Comparison of ENCODE assay signal across 8 cellular contexts in the genomic region with DNA sequence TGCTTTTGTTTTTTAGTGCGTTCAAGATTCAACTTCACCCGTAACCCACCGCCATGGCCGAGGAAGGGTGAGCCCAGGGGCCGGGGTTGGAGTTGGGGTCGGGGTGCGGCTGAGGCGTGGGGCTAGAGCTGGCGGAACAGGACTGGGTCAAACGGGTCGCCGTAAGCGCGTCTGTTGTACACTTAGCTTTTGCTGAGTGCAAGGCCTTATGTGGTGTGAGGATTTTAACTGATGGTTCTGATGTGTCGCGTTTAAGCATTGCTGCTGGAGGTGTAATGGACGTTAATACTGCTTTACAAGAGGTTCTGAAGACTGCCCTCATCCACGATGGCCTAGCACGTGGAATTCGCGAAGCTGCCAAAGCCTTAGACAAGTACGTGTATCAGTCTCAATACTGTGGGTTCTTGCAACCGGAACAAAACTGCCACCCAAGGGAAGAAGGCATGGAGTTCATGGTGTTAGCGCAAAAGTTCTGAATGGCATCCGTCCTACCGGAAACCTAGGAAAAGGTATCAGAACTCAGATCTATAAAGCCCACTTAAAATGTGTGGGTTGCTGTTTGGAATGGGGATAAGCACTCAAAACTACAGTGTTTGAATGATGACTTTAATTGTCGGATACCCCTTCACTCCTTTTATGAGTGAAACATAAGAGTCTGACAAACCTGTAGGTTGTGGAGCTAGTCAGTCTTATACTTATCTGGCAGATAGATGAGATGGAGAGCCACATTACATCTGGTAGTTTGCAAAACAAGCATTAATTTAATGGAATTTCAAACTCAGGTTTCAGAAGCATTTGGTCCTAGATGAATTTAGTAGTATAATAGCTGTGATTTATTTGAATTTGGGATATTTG. TPM values are rescaled to one million over a fixed set of nuclear protein-coding genes. Genes with fewer than 3 reads are reported as not detected.
DNase-seq lines count a peak whose midpoint lies in the region; ATAC-seq and TF ChIP-seq lines count a peak whose summit lies in the region.

No MANE protein-coding gene starts in this region.

- H3K9me3 ChIP-seq in PC-9 (ENCODE audit: insufficient read depth, low read depth) (no peaks in the 10 kb centered on the region), mucosa of rectum (ENCODE audit: control insufficient read depth in 2 of 2, low read length in 2 of 2) (no peaks in the 10 kb centered on the region)

- no peak overlapping the region for H2AFZ ChIP-seq in PC-9

- H4K20me1 ChIP-seq in PC-9 (ENCODE audit: insufficient read depth) = peaks cover 52% of the 10 kb centered on the region

- H3K27me3 ChIP-seq in PC-9 (ENCODE audit: insufficient read depth, low read depth) (no peaks in the 10 kb centered on the region), mucosa of rectum (ENCODE audit: control insufficient read depth in 2 of 2, insufficient read depth in 2 of 2, low read length in 2 of 2) (no peaks in the 10 kb centered on the region)

- CTCF ChIA-PET in PC-9 (lab: Charles Lee) = interaction anchor here (0.7 kb wide), 1 partner anchor 482 kb away, joined by 6 read pairs; no protein-coding TSS in a partner anchor

- H3K36me3 ChIP-seq in PC-9 (ENCODE audit: low read depth) (peaks cover 41% of the 10 kb centered on the region), mucosa of rectum (ENCODE audit: control insufficient read depth in 2 of 2, insufficient read depth in 2 of 2, low read length in 2 of 2) (peaks cover 36 to 40% of the 10 kb centered on the region in 2 donors)

- POLR2A ChIA-PET in PC-9 (lab: Charles Lee; ENCODE audit: unreplicated experiment) = interaction anchor here (0.9 kb wide), 1 partner anchor 12 kb away, joined by 11 read pairs; no protein-coding TSS in a partner anchor

- H3K4me2 ChIP-seq in PC-9 = peak overlapping the region; percentile 85

- peak; percentile 16 for ATAC-seq in HG02588 (IDR thresholded peaks at IDR 0.05; ENCODE audit: unreplicated experiment)

- peaks cover 42% of the 10 kb centered on the region for H3K4me1 ChIP-seq in PC-9 (replicated peaks; ENCODE audit: insufficient read depth)
- H3K4me1 ChIP-seq in mucosa of rectum (ENCODE audit: control insufficient read depth in 2 of 2, insufficient read depth in 2 of 2, low read length in 2 of 2) = peaks cover 19 to 22% of the 10 kb centered on the region in 2 donors

- no peak for TF ChIP-seq CTCF in PC-9 (conservative IDR thresholded peaks at IDR 0.05)
- no peak for TF ChIP-seq CTCF in choroid plexus epithelial cell (conservative IDR thresholded peaks at IDR 0.05; ENCODE audit: low read depth, low read length)

- peak overlapping the region; percentile 84 for H3K4me3 ChIP-seq in PC-9
- peak overlapping the region; percentile 90 for H3K4me3 ChIP-seq in choroid plexus epithelial cell (ENCODE audit: low read depth, low read length)
- H3K4me3 ChIP-seq in mucosa of rectum (ENCODE audit: low read length in 2 of 2) = peak overlapping the region; percentile 81 to 100

- H3K27ac ChIP-seq in PC-9 (peak overlapping the region; percentile 89), mucosa of rectum (ENCODE audit: low read depth in 2 of 2, low read length in 2 of 2) (peak overlapping the region; percentile 53 to 70)

- peak overlapping the region; percentile 84 to 95 for H3K9ac ChIP-seq in mucosa of rectum (ENCODE audit: low read depth in 1 of 2, low read length in 2 of 2)

- H3F3A ChIP-seq in PC-9 (ENCODE audit: insufficient read depth, low read depth) = peaks cover 67% of the 10 kb centered on the region

- BruUV-seq in PC-9 (replicated peaks; lab: Mats Ljungman, UMichigan) = TSS peak; percentile 61

- peaks cover 46% of the 10 kb centered on the region for H3K79me2 ChIP-seq in PC-9 (ENCODE audit: low read depth)

- TF ChIP-seq POLR2A in GM15510 (IDR thresholded peaks at IDR 0.05; ENCODE audit: borderline replicate concordance, extremely low read depth, insufficient read length) = peak; percentile 7

- intact Hi-C loops in PC-9 (cut with micrococcal nuclease; ENCODE audit: unreplicated experiment) = loop anchor here (1.0 to 5.0 kb wide), 4 partner anchors 16 to 863 kb away; partner anchors contain the start of genes CCN2 and STX7

- DNase-seq in PC-9 = no peak
- no peak for DNase-seq in choroid plexus epithelial cell (ENCODE audit: low read depth)
- DNase-seq in SIG-M5 treated with dmso at 0.1 percent for 504 hours (lab: John Stamatoyannopoulos, UW; ENCODE audit: unreplicated experiment) = no peak
- no peak for DNase-seq in effector CD4-positive, alpha-beta T cell
- DNase-seq in GM03348 (ENCODE audit: low spot score) = no peak

- H3K9me2 ChIP-seq in PC-9 (ENCODE audit: insufficient read depth) = no peaks in the 10 kb centered on the region

RNA-seq across cellular contexts. Expression of gene RPS12, which starts 0.6 kb away (rescaled TPM):
- 1,228 and 1,296 TPM in 2 replicates for total RNA-seq in PC-9 (2021)

RNA-seq across cellular contexts. Expression of gene SLC18B1, which starts 16.5 kb away (rescaled TPM):
- 18.0 and 20.8 TPM in 2 replicates for total RNA-seq in PC-9 (2021)

RNA-seq across cellular contexts. Expression of gene VNN2, which starts 57.2 kb away (rescaled TPM):
- 1.2 TPM in 1 of 2 replicates, not detected in the other for total RNA-seq in PC-9 (2021)
